In genomic region chr21:41411449-41412089, GRCh38 we compare ENCODE assay signal across 9 cellular contexts. TPM values are rescaled to one million over a fixed set of nuclear protein-coding genes. Genes with fewer than 3 reads are reported as not detected.
DNase-seq lines count a peak whose midpoint lies in the region; ATAC-seq, FAIRE-seq and TF ChIP-seq lines count a peak whose summit lies in the region.
"Had no signal": no experiment of that assay in that cellular context is flagged by ENCODE, and none has a peak within 500 bp of the region (broad histone marks: within the 10 kb centered on the region; RNA-seq: fewer than 3 reads in every experiment).

No MANE protein-coding gene starts in this region.

- peak; percentile 60 for FAIRE-seq in GM18507 (lab: Jason Lieb, UNC)

- H3K4me3 Mint-ChIP-seq in activated T-cell treated with anti-CD3 and anti-CD28 coated beads, Interleukin-2, amount 50 U/mL, for 24 hours = no peak overlapping the region

- no peak for ATAC-seq in left ventricle myocardium superior

- TF ChIP-seq CTCF in AG09309 (IDR thresholded peaks at IDR 0.05; ENCODE audit: control insufficient read depth, insufficient read depth, low read depth, low read length, missing control alignments) = peak; percentile 24

- H3K36me3 Mint-ChIP-seq in activated T-cell treated with anti-CD3 and anti-CD28 coated beads, Interleukin-2, amount 50 U/mL, for 24 hours (ENCODE audit: low read depth) = peaks cover 45% of the 10 kb centered on the region
- H3K36me3 Mint-ChIP-seq: brain had no signal

- no peaks in the 10 kb centered on the region for H3K27me3 Mint-ChIP-seq in activated T-cell treated with anti-CD3 and anti-CD28 coated beads, Interleukin-2, amount 50 U/mL, for 24 hours

- DNase-seq in AG09309 (ENCODE audit: low read depth) (no peak), GM18507 (ENCODE audit: extremely low spot score, insufficient read length, low read depth) (no peak), RPMI7951 (ENCODE audit: low read depth) (peak; percentile 38), left ventricle myocardium superior (peak; percentile 47), NCI-H1092 treated with DMSO at 0.1 percent for 48 hours (lab: John Stamatoyannopoulos, UW) (no peak), NCI-H526 (lab: John Stamatoyannopoulos, UW) (no peak), medulla oblongata (ENCODE audit: extremely low spot score) (no peak)
- DNase-seq in activated T-cell treated with anti-CD3 and anti-CD28 coated beads, Interleukin-2, amount 50 U/mL, for 24 hours = no peak

- H3K4me3 ChIP-seq in AG09309 (ENCODE audit: control insufficient read depth, low read depth, low read length) = no peak overlapping the region

- peaks cover 33% of the 10 kb centered on the region for H3K9me3 Mint-ChIP-seq in activated T-cell treated with anti-CD3 and anti-CD28 coated beads, Interleukin-2, amount 50 U/mL, for 24 hours

- intact Hi-C loops in left ventricle myocardium superior (cut with micrococcal nuclease) = no loop called here

- peaks cover 2% of the 10 kb centered on the region for H3K4me1 Mint-ChIP-seq in activated T-cell treated with anti-CD3 and anti-CD28 coated beads, Interleukin-2, amount 50 U/mL, for 24 hours (ENCODE audit: low read depth)

- no peak overlapping the region for H3K27ac Mint-ChIP-seq in activated T-cell treated with anti-CD3 and anti-CD28 coated beads, Interleukin-2, amount 50 U/mL, for 24 hours

RNA-seq across cellular contexts. Expression of gene MX1, which starts 14.5 kb away (rescaled TPM):
- 12.3 and 15.4 TPM in 2 replicates for total RNA-seq in RPMI7951 (2014; rRNA removed; shearing (Covaris generic))
- total RNA-seq in left ventricle myocardium superior = 14.9 TPM

RNA-seq across cellular contexts. Expression of gene MX2, which starts 49.7 kb away (rescaled TPM):
- 105 and 115 TPM in 2 replicates for total RNA-seq in RPMI7951 (2014; rRNA removed; shearing (Covaris generic))
- total RNA-seq in left ventricle myocardium superior = 7.1 TPM

Comparison
In these comparisons a context has a peak if more than half of its experiments do, and no peak if none do; other contexts are left out.
1. DNase-seq: peak in RPMI7951 (single experiment) and left ventricle myocardium superior (single experiment); none in AG09309 (single experiment), GM18507 (single experiment), NCI-H1092 treated with DMSO at 0.1 percent for 48 hours (single experiment), NCI-H526 (0 of 2), activated T-cell treated with anti-CD3 and anti-CD28 coated beads, Interleukin-2, amount 50 U/mL, for 24 hours (single experiment) and medulla oblongata (single experiment).
2. RNA of gene MX2, which starts 49.7 kb away (total RNA-seq): 105 to 115 TPM in RPMI7951; 7.1 TPM in left ventricle myocardium superior (single experiment); every median in the first group is over 10 times any median in the second.